16 cellular contexts compared by ENCODE assay signal in genomic region chr2:46309052-46309953, GRCh38. TPM values are rescaled to one million over a fixed set of nuclear protein-coding genes. Genes with fewer than 3 reads are reported as not detected.
DNase-seq lines count a peak whose midpoint lies in the region; ATAC-seq and TF ChIP-seq lines count a peak whose summit lies in the region.
"Had no signal": no experiment of that assay in that cellular context is flagged by ENCODE, and none has a peak within 500 bp of the region (broad histone marks: within the 10 kb centered on the region; RNA-seq: fewer than 3 reads in every experiment).

No MANE protein-coding gene starts in this region.

- TF ChIP-seq CTCF in AG10803 (conservative IDR thresholded peaks at IDR 0.05; ENCODE audit: low read length) (no peak), mucosa of descending colon (IDR thresholded peaks at IDR 0.05) (no peak), nephron progenitor cell (IDR thresholded peaks at IDR 0.05) (no peak)

- H3K9me3 Mint-ChIP-seq in naive thymus-derived CD8-positive, alpha-beta T cell = peaks cover 0 to 3% (median 0%) of the 10 kb centered on the region in 9 donors
- H3K9me3 Mint-ChIP-seq in nephron progenitor cell = peaks cover 13% of the 10 kb centered on the region
- H3K9me3 Mint-ChIP-seq: activated T-helper 17 cell treated with anti-CD3 and anti-CD28 coated beads, Interleukin-2, amount 50 U/mL, for 72 hours had no signal

- peak overlapping the region; percentile 80 for H3K27ac ChIP-seq in epithelial cell of prostate

- H3K36me3 Mint-ChIP-seq in naive thymus-derived CD8-positive, alpha-beta T cell = peaks cover 0 to 5% (median 0%) of the 10 kb centered on the region in 3 donors
- peaks cover 3% of the 10 kb centered on the region for H3K36me3 Mint-ChIP-seq in nephron progenitor cell (ENCODE audit: low read depth)

- H3K4me1 ChIP-seq in mucosa of descending colon (ENCODE audit: low read depth) = peaks cover 35% of the 10 kb centered on the region

- H3K27ac Mint-ChIP-seq in naive thymus-derived CD8-positive, alpha-beta T cell = no peak overlapping the region
- H3K27ac Mint-ChIP-seq in nephron progenitor cell = no peak overlapping the region
- H3K27ac Mint-ChIP-seq: activated T-helper 17 cell treated with anti-CD3 and anti-CD28 coated beads, Interleukin-2, amount 50 U/mL, for 72 hours; mesothelial cell of epicardium; T-helper 1 cell treated with Interleukin-12 subunit alpha and Interleukin-12 subunit beta and Interleukin-4 antibody, amounts not matched to agents 30 μg/mL and 1 μg/mL, for 36 hours had no signal

- DNase-seq in AG10803 (ENCODE audit: low read depth) = peak; percentile 75
- DNase-seq in NCI-H748 treated with DMSO at 0.1 percent for 48 hours (lab: John Stamatoyannopoulos, UW) = peak; percentile 14
- peak; percentile 88 for DNase-seq in epithelial cell of prostate (ENCODE audit: low read depth, low spot score)
- no peak for DNase-seq in mucosa of descending colon
- no peak for DNase-seq in D341Med (ENCODE audit: low spot score)
- DNase-seq in naive thymus-derived CD8-positive, alpha-beta T cell = no peak
- DNase-seq in nephron progenitor cell = no peak
- DNase-seq: activated CD4-positive, alpha-beta T cell treated with anti-CD3 and anti-CD28 coated beads, Interleukin-2, amount 50 U/mL, for 1 hour; C1 segment of cervical spinal cord; effector memory CD4-positive, alpha-beta T cell; NCI-H1092 treated with DMSO at 0.1 percent for 48 hours; stimulated activated CD4-positive, alpha-beta T cell treated with anti-CD3 and anti-CD28 coated beads, Interleukin-2, amount 100 ng/mL, for 24 hours had no signal

- no peak overlapping the region for H3K4me3 Mint-ChIP-seq in naive thymus-derived CD8-positive, alpha-beta T cell
- no peak overlapping the region for H3K4me3 Mint-ChIP-seq in nephron progenitor cell
- H3K4me3 Mint-ChIP-seq: activated T-helper 17 cell treated with anti-CD3 and anti-CD28 coated beads, Interleukin-2, amount 50 U/mL, for 72 hours; mesothelial cell of epicardium; T-helper 1 cell treated with Interleukin-12 subunit alpha and Interleukin-12 subunit beta and Interleukin-4 antibody, amounts not matched to agents 30 μg/mL and 1 μg/mL, for 36 hours had no signal

- H3K4me3 ChIP-seq in AG10803 (ENCODE audit: low read length) (no peak overlapping the region), mucosa of descending colon (no peak overlapping the region)

- peaks cover 14 to 21% (median 16%) of the 10 kb centered on the region in 4 donors for H3K4me1 Mint-ChIP-seq in naive thymus-derived CD8-positive, alpha-beta T cell
- H3K4me1 Mint-ChIP-seq in nephron progenitor cell = no peaks in the 10 kb centered on the region

- intact Hi-C loops in mucosa of descending colon (cut with DNase I, micrococcal nuclease) = loop anchor here in 1 of 2 donors (10.0 kb wide), 1 partner anchor 45 kb away; no protein-coding TSS in a partner anchor

- POLR2A ChIA-PET in naive thymus-derived CD8-positive, alpha-beta T cell (lab: Charles Lee) = interaction anchor here (0.9 kb wide), 1 partner anchor 36 kb away, joined by 3 read pairs; no protein-coding TSS in a partner anchor

- H3K36me3 ChIP-seq in mucosa of descending colon (ENCODE audit: low read depth) = no peaks in the 10 kb centered on the region

- peak; percentile 13 for ATAC-seq in mucosa of descending colon
- ATAC-seq in naive thymus-derived CD8-positive, alpha-beta T cell = no peak
- ATAC-seq in HG03571 (IDR thresholded peaks at IDR 0.05; ENCODE audit: unreplicated experiment) = no peak
- ATAC-seq: activated T-helper 17 cell treated with anti-CD3 and anti-CD28 coated beads, Interleukin-2, amount 50 U/mL, for 72 hours had no signal

- H3K9me3 ChIP-seq in mucosa of descending colon = no peaks in the 10 kb centered on the region

- H3K27me3 Mint-ChIP-seq in naive thymus-derived CD8-positive, alpha-beta T cell = peaks cover 24 to 74% (median 41%) of the 10 kb centered on the region in 5 donors
- H3K27me3 Mint-ChIP-seq in nephron progenitor cell (ENCODE audit: low read depth, poor library complexity) = peaks cover 27% of the 10 kb centered on the region

RNA-seq across cellular contexts. Expression of gene EPAS1, which starts 12.1 kb away (rescaled TPM):
- total RNA-seq in mucosa of descending colon = 100 to 1,000 TPM; 126 to 251 (median 150) TPM
- total RNA-seq in naive thymus-derived CD8-positive, alpha-beta T cell = 1 to 10 TPM; 1.1 to 1.2 TPM
- 1 to 10 TPM in 1 of 3 donors, under 1 TPM in 2; 0.16 to 1.7 (median 0.23) TPM for polyA plus RNA-seq in naive thymus-derived CD8-positive, alpha-beta T cell

Comparison
In these comparisons a context has a peak if more than half of its experiments do, and no peak if none do; other contexts are left out.
1. DNase-seq: peak in AG10803 (single experiment), NCI-H748 treated with DMSO at 0.1 percent for 48 hours (single experiment) and epithelial cell of prostate (single experiment); none in mucosa of descending colon (0 of 3), D341Med (single experiment), naive thymus-derived CD8-positive, alpha-beta T cell (0 of 10) and nephron progenitor cell (single experiment).
2. RNA of gene EPAS1, which starts 12.1 kb away (total RNA-seq): 126 to 251 TPM in mucosa of descending colon; 1.1 to 1.2 TPM in naive thymus-derived CD8-positive, alpha-beta T cell; every median in the first group is over 10 times any median in the second.